ENCODE assay signal across 1 cellular context in genomic region chr5:688348-688747, GRCh38. TPM values are rescaled to one million over a fixed set of nuclear protein-coding genes. Genes with fewer than 3 reads are reported as not detected.
"Had no signal": no experiment of that assay in that cellular context is flagged by ENCODE, and none has a peak within 500 bp of the region (broad histone marks: within the 10 kb centered on the region; RNA-seq: fewer than 3 reads in every experiment).

No MANE protein-coding gene starts in this region.

RNA-seq across cellular contexts. Expression of gene TPPP, which starts 4.8 kb away (rescaled TPM):
- total RNA-seq: LHCN-M2 had no signal
